Comparison of ENCODE assay signal across 21 cellular contexts in the genomic region with DNA sequence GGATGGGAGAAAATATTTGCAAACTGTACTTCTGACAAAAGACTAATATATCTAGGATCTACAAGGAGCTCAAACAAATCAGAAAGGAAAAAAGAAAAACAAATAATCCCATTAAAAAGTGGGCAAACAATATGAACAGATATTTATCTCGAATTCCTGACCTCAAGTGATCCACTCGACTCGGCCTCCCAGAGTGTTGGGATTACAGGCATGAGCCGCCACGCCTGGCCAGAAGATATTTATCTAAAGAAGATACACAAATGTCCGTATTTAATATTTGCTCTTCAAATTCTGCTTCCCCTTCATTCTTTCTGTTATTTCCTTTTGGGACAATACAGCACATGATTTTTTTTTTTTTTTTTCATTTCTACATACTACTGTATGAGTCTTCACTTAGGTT.
"Had no signal": no experiment of that assay in that cellular context is flagged by ENCODE, and none has a peak within 500 bp of the region (broad histone marks: within the 10 kb centered on the region; RNA-seq: fewer than 3 reads in every experiment).

No MANE protein-coding gene starts in this region.

- H3K36me3 ChIP-seq: MG63 had no signal

- DNase-seq: KBM-7; MG63; NCI-H1092; NCI-H1105 treated with DMSO at 0.1 percent for 48 hours; NCI-H1417 treated with DMSO at 0.1 percent for 48 hours; NCI-H146; NCI-H1694 treated with DMSO at 0.1 percent for 48 hours; NCI-H1930; NCI-H2171 treated with DMSO at 0.1 percent for 48 hours; NCI-H345; NCI-H446 treated with DMSO at 0.1 percent for 48 hours; NCI-H524 treated with DMSO at 0.1 percent for 48 hours; NCI-H69; NCI-H774; NK-92 treated with Interleukin-12 subunit alpha and Interleukin-12 subunit beta, amount 100 ng/mL, for 24 hours; PC-3; SHP77; SK-N-SH; SW 1271; T-cell had no signal

- H3K27me3 ChIP-seq: MG63 had no signal

- H3K27ac ChIP-seq: RWPE1 had no signal

- H3K4me3 ChIP-seq: MG63 had no signal

- H3K9me3 ChIP-seq: MG63, SK-N-SH had no signal
